Comparison of ENCODE assay signal across 23 cellular contexts in the genomic region with DNA sequence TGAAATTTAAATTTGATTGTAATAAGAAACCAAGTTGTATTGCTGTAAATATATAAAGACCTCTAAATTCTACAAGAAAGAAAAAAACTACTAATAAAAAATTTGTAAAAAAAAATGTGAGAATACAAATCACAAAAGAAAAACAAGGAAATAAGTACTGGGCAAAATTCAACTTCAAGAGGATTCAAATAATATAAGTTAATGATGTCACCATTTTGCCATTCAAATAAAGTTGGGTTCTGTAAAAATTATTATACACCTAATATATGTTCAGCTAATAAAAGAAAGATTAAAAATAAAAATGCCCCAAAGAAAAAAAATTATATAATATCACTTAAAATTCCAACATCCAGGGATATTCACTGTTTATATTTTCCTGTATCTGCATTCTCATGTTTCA. TPM values are rescaled to one million over a fixed set of nuclear protein-coding genes. Genes with fewer than 3 reads are reported as not detected.
DNase-seq lines count a peak whose midpoint lies in the region; FAIRE-seq and TF ChIP-seq lines count a peak whose summit lies in the region.
"Had no signal": no experiment of that assay in that cellular context is flagged by ENCODE, and none has a peak within 500 bp of the region (broad histone marks: within the 10 kb centered on the region; RNA-seq: fewer than 3 reads in every experiment).

No MANE protein-coding gene starts in this region.

- DNase-seq in RCC 7860 (ENCODE audit: low spot score) (no peak), frontal cortex (ENCODE audit: low spot score in 2 of 2) (no peak), tibial nerve (ENCODE audit: low spot score in 2 of 2) (no peak), D341Med (ENCODE audit: low spot score) (no peak), NCI-H128 (lab: John Stamatoyannopoulos, UW; ENCODE audit: unreplicated experiment) (no peak)
- DNase-seq in stimulated activated naive CD4-positive, alpha-beta T cell (lab: John Stamatoyannopoulos, UW) = no peak
- DNase-seq: 8988T; ACHN; BE2C; C1 segment of cervical spinal cord; CD4-positive, alpha-beta memory T cell; CD4-positive, CD25-positive, alpha-beta regulatory T cell; CD8-positive, alpha-beta memory T cell; COR-L47; DMS79 treated with DMSO at 0.1 percent for 48 hours; GDM1 had no signal

- CTCF ChIA-PET in HEK293 (lab: Yijun Ruan, JAX) = interaction anchor here (0.9 kb wide), 1 partner anchor 257 kb away, joined by 3 read pairs; no protein-coding TSS in a partner anchor

- H3K9me3 ChIP-seq in HEK293 (ENCODE audit: control insufficient read depth, insufficient read depth, low read depth, low read length) (no peaks in the 10 kb centered on the region), tibial nerve (no peaks in the 10 kb centered on the region)
- H3K9me3 ChIP-seq: BE2C, BLaER1 had no signal

- H3K4me3 ChIP-seq in HEK293 (ENCODE audit: low read depth, low read length) (no peak overlapping the region), tibial nerve (no peak overlapping the region)
- H3K4me3 ChIP-seq: BLaER1, GM12878 had no signal

- H3K4me1 ChIP-seq in HEK293 (ENCODE audit: control insufficient read depth, insufficient read depth, low read length) (peaks cover 4% of the 10 kb centered on the region), tibial nerve (peaks cover 0 to 5% (median 0%) of the 10 kb centered on the region in 4 donors)
- H3K4me1 ChIP-seq: BLaER1 had no signal

- FAIRE-seq in G401.6 (lab: Jason Lieb, UNC) = peak; percentile 45
- peak; percentile 35 for FAIRE-seq in RCC 7860 (lab: Jason Lieb, UNC)
- peak; percentile 83 for FAIRE-seq in frontal cortex (lab: Jason Lieb, UNC)
- FAIRE-seq: D721Med, GM12878, GM12892, GM18507 had no signal

- H3K36me3 ChIP-seq in HEK293 (ENCODE audit: control insufficient read depth in 2 of 2, insufficient read depth in 1 of 2, low read length in 2 of 2) = no peaks in the 10 kb centered on the region
- H3K36me3 ChIP-seq in tibial nerve = no peaks in the 10 kb centered on the region
- H3K36me3 ChIP-seq: BE2C, BLaER1 had no signal

- H3K27me3 ChIP-seq in tibial nerve = no peaks in the 10 kb centered on the region
- H3K27me3 ChIP-seq: BE2C, BLaER1 had no signal

- H3K27ac ChIP-seq in HEK293 (ENCODE audit: extremely low read depth, low read depth, low read length) = no peak overlapping the region
- H3K27ac ChIP-seq in tibial nerve = no peak overlapping the region
- H3K27ac ChIP-seq: BLaER1 had no signal

- TF ChIP-seq CTCF in HEK293 (tag by site-specific recombination; IDR thresholded peaks at IDR 0.05) (no peak), tibial nerve (IDR thresholded peaks at IDR 0.05) (no peak)

- TF ChIP-seq POLR2A in tibial nerve (IDR thresholded peaks at IDR 0.05) = no peak

- TF ChIP-seq EP300 in tibial nerve (IDR thresholded peaks at IDR 0.05) = no peak

- POLR2A ChIA-PET in HEK293 (lab: Yijun Ruan, JAX) = no interaction called here

TF ChIP-seq in HEK293, 187 proteins besides CTCF, POLR2A, EP300 and RAD21:
- TF ChIP-seq ZNF747 (tag by site-specific recombination; IDR thresholded peaks at IDR 0.05) = no peak
- TF ChIP-seq, protein P1, sequence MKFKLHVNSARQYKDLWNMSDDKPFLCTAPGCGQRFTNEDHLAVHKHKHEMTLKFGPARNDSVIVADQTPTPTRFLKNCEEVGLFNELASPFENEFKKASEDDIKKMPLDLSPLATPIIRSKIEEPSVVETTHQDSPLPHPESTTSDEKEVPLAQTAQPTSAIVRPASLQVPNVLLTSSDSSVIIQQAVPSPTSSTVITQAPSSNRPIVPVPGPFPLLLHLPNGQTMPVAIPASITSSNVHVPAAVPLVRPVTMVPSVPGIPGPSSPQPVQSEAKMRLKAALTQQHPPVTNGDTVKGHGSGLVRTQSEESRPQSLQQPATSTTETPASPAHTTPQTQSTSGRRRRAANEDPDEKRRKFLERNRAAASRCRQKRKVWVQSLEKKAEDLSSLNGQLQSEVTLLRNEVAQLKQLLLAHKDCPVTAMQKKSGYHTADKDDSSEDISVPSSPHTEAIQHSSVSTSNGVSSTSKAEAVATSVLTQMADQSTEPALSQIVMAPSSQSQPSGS (tag by site-specific recombination; IDR thresholded peaks at IDR 0.05; ENCODE audit: low read depth) = peak; percentile 85
TF ChIP-seq in HEK293: peak in this region for 1.

RNA-seq across cellular contexts. Expression of a gene that starts 47.0 kb away (rescaled TPM):
- total RNA-seq in frontal cortex (3.3 TPM), tibial nerve (1 to 10 TPM in 2 of 4 donors, under 1 TPM in 2; 0.44 to 1.5 (median 1.1) TPM)
- total RNA-seq: CD4-positive, alpha-beta memory T cell; CD4-positive, CD25-positive, alpha-beta regulatory T cell; CD8-positive, alpha-beta memory T cell; GM12878 had no signal
